In the genomic region with DNA sequence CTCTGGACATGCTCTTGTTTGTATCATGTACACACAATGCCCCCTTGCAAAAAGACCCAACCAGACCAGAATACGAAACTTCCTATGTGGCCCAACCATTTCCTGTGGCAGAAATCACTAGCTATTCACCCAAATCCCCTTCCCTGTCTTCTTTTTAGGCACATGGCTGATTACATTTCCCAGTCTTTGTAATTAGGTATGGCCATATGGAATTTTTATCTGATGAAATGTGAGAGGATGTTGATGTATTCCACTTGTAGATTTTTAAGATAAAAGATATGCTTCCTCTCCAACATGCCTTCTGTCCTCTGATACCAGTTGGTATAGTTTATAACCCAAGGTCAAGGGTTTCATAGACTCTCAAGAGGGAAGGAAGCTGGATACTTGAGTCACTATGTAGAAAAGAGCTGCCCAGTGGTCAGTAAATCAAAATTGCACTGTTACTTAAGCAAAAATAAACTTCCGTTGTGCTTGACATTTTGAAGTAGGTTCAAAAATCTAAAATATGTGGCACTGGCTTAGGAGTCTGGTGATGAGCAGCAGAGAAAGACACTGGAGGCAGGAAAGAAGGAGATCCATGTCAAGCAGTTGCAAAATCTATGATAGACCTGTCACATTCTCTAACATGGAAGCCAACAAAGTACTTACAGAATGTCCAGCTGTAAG, we compare ENCODE assay signal across 16 cellular contexts.
"Had no signal": no experiment of that assay in that cellular context is flagged by ENCODE, and none has a peak within 500 bp of the region (broad histone marks: within the 10 kb centered on the region; RNA-seq: fewer than 3 reads in every experiment).

No MANE protein-coding gene starts in this region.

- H3K4me3 Mint-ChIP-seq: central memory CD8-positive, alpha-beta T cell; memory B cell; mesothelial cell of epicardium; natural killer cell; neural crest cell; stimulated activated effector memory CD8-positive, alpha-beta T cell treated with anti-CD3 and anti-CD28 coated beads, Interleukin-12 subunit alpha, Interleukin-12 subunit beta, amount 100 ng/mL, for 72 hours had no signal

- H3K36me3 Mint-ChIP-seq: memory B cell; mesothelial cell of epicardium; natural killer cell; stimulated activated effector memory CD8-positive, alpha-beta T cell treated with anti-CD3 and anti-CD28 coated beads, Interleukin-12 subunit alpha, Interleukin-12 subunit beta, amount 100 ng/mL, for 72 hours had no signal

- H3K27ac Mint-ChIP-seq: memory B cell; mesothelial cell of epicardium; natural killer cell; stimulated activated effector memory CD8-positive, alpha-beta T cell treated with anti-CD3 and anti-CD28 coated beads, Interleukin-12 subunit alpha, Interleukin-12 subunit beta, amount 100 ng/mL, for 72 hours had no signal

- H3K9me3 ChIP-seq: gastrocnemius medialis, ovary, right atrium auricular region, suprapubic skin, tibial nerve had no signal

- H3K4me3 ChIP-seq: gastrocnemius medialis, ovary, right atrium auricular region, suprapubic skin, tibial nerve had no signal

- H3K27ac ChIP-seq: gastrocnemius medialis, ovary, suprapubic skin, tibial nerve had no signal

- H3K27me3 ChIP-seq: gastrocnemius medialis, ovary, right atrium auricular region, suprapubic skin, tibial nerve had no signal

- H3K36me3 ChIP-seq: gastrocnemius medialis, ovary, right atrium auricular region, suprapubic skin, tibial nerve had no signal

- H3K4me1 ChIP-seq: gastrocnemius medialis, suprapubic skin, tibial nerve had no signal

- DNase-seq: effector memory CD4-positive, alpha-beta T cell; gastrocnemius medialis; natural killer cell; ovary; stimulated activated CD4-positive, alpha-beta T cell treated with anti-CD3 and anti-CD28 coated beads, Interleukin-4, amount 100 ng/mL, for 1 hour; stimulated activated CD8-positive, alpha-beta memory T cell treated with anti-CD3 and anti-CD28 coated beads, Interleukin-4, amount 100 ng/mL, for 48 hours; stimulated activated naive CD8-positive, alpha-beta T cell treated with anti-CD3 and anti-CD28 coated beads, Interleukin-15, Interleukin-2, amounts not matched to agents 100 U/mL and 50 U/mL, for 24 hours had no signal

- H3K9me3 Mint-ChIP-seq: central memory CD8-positive, alpha-beta T cell; memory B cell; natural killer cell; stimulated activated effector memory CD8-positive, alpha-beta T cell treated with anti-CD3 and anti-CD28 coated beads, Interleukin-12 subunit alpha, Interleukin-12 subunit beta, amount 100 ng/mL, for 72 hours had no signal

- ATAC-seq: esophagus mucosa; gastrocnemius medialis; stimulated activated effector memory CD8-positive, alpha-beta T cell treated with anti-CD3 and anti-CD28 coated beads, Interleukin-12 subunit alpha, Interleukin-12 subunit beta, amount 100 ng/mL, for 72 hours; stimulated activated naive CD8-positive, alpha-beta T cell treated with anti-CD3 and anti-CD28 coated beads, Interleukin-15, Interleukin-2, amounts not matched to agents 100 U/mL and 50 U/mL, for 24 hours had no signal

- H3K4me1 Mint-ChIP-seq: central memory CD8-positive, alpha-beta T cell; memory B cell; natural killer cell; neural crest cell; stimulated activated effector memory CD8-positive, alpha-beta T cell treated with anti-CD3 and anti-CD28 coated beads, Interleukin-12 subunit alpha, Interleukin-12 subunit beta, amount 100 ng/mL, for 72 hours had no signal
